8 cellular contexts compared by ENCODE assay signal in the genomic region with DNA sequence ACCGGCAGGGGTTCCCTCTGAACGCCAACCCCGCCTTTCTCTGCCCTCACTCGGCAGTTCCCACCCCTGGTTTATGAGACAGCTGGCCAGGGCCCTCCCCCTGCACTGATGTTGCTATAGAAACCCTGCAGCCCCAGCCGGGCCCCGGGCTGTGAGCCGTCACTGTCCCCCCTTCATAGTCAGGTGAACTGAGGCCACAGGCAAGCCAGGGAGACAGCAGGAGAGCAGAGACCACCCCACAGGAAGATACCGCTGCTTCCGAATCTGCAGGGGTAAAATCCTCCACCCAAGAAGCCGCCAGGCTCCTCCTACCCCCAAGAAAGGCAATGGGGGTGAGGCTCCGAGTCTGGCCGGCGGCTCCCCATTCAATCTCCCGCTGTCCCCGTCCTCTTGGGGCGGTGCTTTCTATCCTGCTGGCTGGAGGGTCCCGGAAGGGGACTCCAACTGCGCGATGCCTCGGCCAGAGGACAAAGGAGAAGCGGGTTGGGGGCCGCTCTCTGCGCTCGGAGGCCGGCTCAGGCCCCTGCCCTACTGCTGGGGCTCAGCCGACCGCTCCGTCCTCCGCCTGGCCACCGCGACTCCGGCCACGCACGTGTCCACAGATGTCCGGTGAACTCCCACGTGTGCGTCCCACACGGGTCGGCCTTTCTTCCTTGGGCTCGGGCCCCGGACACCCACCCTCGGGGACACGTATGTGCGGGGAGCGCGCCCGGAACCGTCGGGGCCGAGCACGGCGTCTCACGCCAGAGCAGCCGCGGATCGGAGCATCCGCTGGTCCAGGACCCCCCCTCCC. TPM values are rescaled to one million over a fixed set of nuclear protein-coding genes. Genes with fewer than 3 reads are reported as not detected.
A peak's percentile ranks its signal among the peaks of the same experiment; 100 is the strongest.
DNase-seq lines count a peak whose midpoint lies in the region; ATAC-seq and TF ChIP-seq lines count a peak whose summit lies in the region.

No MANE protein-coding gene starts in this region.

- no peaks in the 10 kb centered on the region for H3K27me3 Mint-ChIP-seq in activated CD4-positive, alpha-beta T cell treated with anti-CD3 and anti-CD28 coated beads for 36 hours
- H3K27me3 Mint-ChIP-seq in chondrocyte (ENCODE audit: low read depth) = no peaks in the 10 kb centered on the region

- TF ChIP-seq CTCF in AG04449 (IDR thresholded peaks at IDR 0.05; ENCODE audit: insufficient read depth, low read length, missing control alignments) (no peak), chondrocyte (IDR thresholded peaks at IDR 0.05) (no peak)

- H3K36me3 Mint-ChIP-seq in activated CD4-positive, alpha-beta T cell treated with anti-CD3 and anti-CD28 coated beads for 36 hours (ENCODE audit: low read depth) = peaks cover 13% of the 10 kb centered on the region
- peaks cover 2% of the 10 kb centered on the region for H3K36me3 Mint-ChIP-seq in chondrocyte (ENCODE audit: low read depth)

- peaks cover 13% of the 10 kb centered on the region for H3K4me1 Mint-ChIP-seq in activated CD4-positive, alpha-beta T cell treated with anti-CD3 and anti-CD28 coated beads for 36 hours
- peaks cover 15% of the 10 kb centered on the region for H3K4me1 Mint-ChIP-seq in chondrocyte (ENCODE audit: low read depth)

- no peaks in the 10 kb centered on the region for H3K9me3 Mint-ChIP-seq in activated CD4-positive, alpha-beta T cell treated with anti-CD3 and anti-CD28 coated beads for 36 hours (ENCODE audit: low read depth)
- no peaks in the 10 kb centered on the region for H3K9me3 Mint-ChIP-seq in chondrocyte (ENCODE audit: low read depth)

- peak overlapping the region; percentile 67 for H3K27ac Mint-ChIP-seq in activated CD4-positive, alpha-beta T cell treated with anti-CD3 and anti-CD28 coated beads for 36 hours
- H3K27ac Mint-ChIP-seq in chondrocyte (ENCODE audit: unreplicated experiment) = peak overlapping the region; percentile 93

- H3K4me3 Mint-ChIP-seq in activated CD4-positive, alpha-beta T cell treated with anti-CD3 and anti-CD28 coated beads for 36 hours = peak overlapping the region; percentile 79
- H3K4me3 Mint-ChIP-seq in chondrocyte (ENCODE audit: unreplicated experiment) = peak overlapping the region; percentile 84

- POLR2A ChIA-PET in AG04449 (lab: Yijun Ruan, JAX) = interaction anchor here (1.1 to 1.4 kb wide), 4 partner anchors 12 to 71 kb away, joined by 3 to 7 read pairs (median 5); partner anchors contain the start of genes PNPLA2 and RPLP2
- POLR2A ChIA-PET in activated CD4-positive, alpha-beta T cell treated with anti-CD3 and anti-CD28 coated beads for 36 hours (lab: Charles Lee) = interaction anchor here (1.1 to 2.1 kb wide), 3 partner anchors 12 to 22 kb away, joined by 3 to 10 read pairs (median 4); partner anchors contain the start of genes PNPLA2 and RPLP2

- CTCF ChIA-PET in AG04449 (lab: Yijun Ruan, JAX) = interaction anchor here (0.9 to 1.5 kb wide), 4 partner anchors 8 to 19 kb away, joined by 3 to 4 read pairs (median 3); no protein-coding TSS in a partner anchor
- CTCF ChIA-PET in activated CD4-positive, alpha-beta T cell treated with anti-CD3 and anti-CD28 coated beads for 36 hours (lab: Charles Lee) = interaction anchor here (0.7 to 1.4 kb wide), 3 partner anchors 51 to 185 kb away, joined by 3 read pairs; no protein-coding TSS in a partner anchor

- DNase-seq in AG04449 (ENCODE audit: low read depth, low spot score) = peak; percentile 51
- DNase-seq in NCI-H446 treated with DMSO at 0.1 percent for 48 hours (lab: John Stamatoyannopoulos, UW) = peak; percentile 69
- peak; percentile 87 for DNase-seq in activated CD4-positive, alpha-beta T cell treated with anti-CD3 and anti-CD28 coated beads for 36 hours
- DNase-seq in chondrocyte (ENCODE audit: low spot score) = no peak
- DNase-seq in left kidney (ENCODE audit: low read depth, low spot score) = peak; percentile 93
- peak; percentile 60 for DNase-seq in stimulated activated CD4-positive, alpha-beta T cell treated with anti-CD3 and anti-CD28 coated beads, Interleukin-2, amount 100 ng/mL, for 4 hours (ENCODE audit: low read depth)

- peak overlapping the region; percentile 81 for H3K4me3 ChIP-seq in AG04449 (ENCODE audit: low read depth, low read length)

- ATAC-seq in GM18907 (IDR thresholded peaks at IDR 0.05; ENCODE audit: unreplicated experiment) (peak; percentile 41), HG03280 (IDR thresholded peaks at IDR 0.05; ENCODE audit: unreplicated experiment) (peak; percentile 39)
- peak; percentile 45 for ATAC-seq in activated CD4-positive, alpha-beta T cell treated with anti-CD3 and anti-CD28 coated beads for 36 hours

- intact Hi-C loops in activated CD4-positive, alpha-beta T cell treated with anti-CD3 and anti-CD28 coated beads for 36 hours (cut with DNase I, micrococcal nuclease) = loop anchor here (1.0 to 10.0 kb wide), 12 partner anchors 8 to 528 kb away; partner anchors contain the start of genes PHRF1 (in 2 of the 2), RPLP2 (in 2 of the 2), DEAF1 (in 1 of the 2) and GATD1 (in 1 of the 2)

RNA-seq across cellular contexts. Expression of gene SLC25A22, which starts 0.6 kb away (rescaled TPM):
- 10 to 100 TPM; 33.9 to 36.6 TPM for total RNA-seq in activated CD4-positive, alpha-beta T cell treated with anti-CD3 and anti-CD28 coated beads for 36 hours
- 15.6 to 24.4 TPM (median 16.0 TPM) in 3 replicates for total RNA-seq in chondrocyte

RNA-seq across cellular contexts. Expression of gene PIDD1, which starts 7.5 kb away (rescaled TPM):
- 10 to 100 TPM; 21.1 to 29.1 TPM for total RNA-seq in activated CD4-positive, alpha-beta T cell treated with anti-CD3 and anti-CD28 coated beads for 36 hours
- 12.5 to 14.9 TPM (median 12.8 TPM) in 3 replicates for total RNA-seq in chondrocyte

RNA-seq across cellular contexts. Expression of gene CEND1, which starts 7.6 kb away (rescaled TPM):
- total RNA-seq in activated CD4-positive, alpha-beta T cell treated with anti-CD3 and anti-CD28 coated beads for 36 hours = 1 to 10 TPM in 1 of 2 experiments, under 1 TPM in 1; 0.50 to 1.1 TPM
- 0.20 to 0.67 TPM (median 0.41 TPM) in 3 replicates for total RNA-seq in chondrocyte

RNA-seq across cellular contexts. Expression of gene RPLP2, which starts 12.3 kb away (rescaled TPM):
- total RNA-seq in activated CD4-positive, alpha-beta T cell treated with anti-CD3 and anti-CD28 coated beads for 36 hours = 1,000 to 10,000 TPM; 2,132 to 3,230 TPM
- total RNA-seq in chondrocyte = 1,144 to 1,291 TPM (median 1,171 TPM) in 3 replicates

RNA-seq across cellular contexts. Expression of gene GATD1, which starts 20.2 kb away (rescaled TPM):
- total RNA-seq in activated CD4-positive, alpha-beta T cell treated with anti-CD3 and anti-CD28 coated beads for 36 hours = 10 to 100 TPM; 45.7 to 59.8 TPM
- total RNA-seq in chondrocyte = 47.2 to 55.0 TPM (median 52.3 TPM) in 3 replicates
